ENCODE assay signal across 15 cellular contexts in the genomic region with DNA sequence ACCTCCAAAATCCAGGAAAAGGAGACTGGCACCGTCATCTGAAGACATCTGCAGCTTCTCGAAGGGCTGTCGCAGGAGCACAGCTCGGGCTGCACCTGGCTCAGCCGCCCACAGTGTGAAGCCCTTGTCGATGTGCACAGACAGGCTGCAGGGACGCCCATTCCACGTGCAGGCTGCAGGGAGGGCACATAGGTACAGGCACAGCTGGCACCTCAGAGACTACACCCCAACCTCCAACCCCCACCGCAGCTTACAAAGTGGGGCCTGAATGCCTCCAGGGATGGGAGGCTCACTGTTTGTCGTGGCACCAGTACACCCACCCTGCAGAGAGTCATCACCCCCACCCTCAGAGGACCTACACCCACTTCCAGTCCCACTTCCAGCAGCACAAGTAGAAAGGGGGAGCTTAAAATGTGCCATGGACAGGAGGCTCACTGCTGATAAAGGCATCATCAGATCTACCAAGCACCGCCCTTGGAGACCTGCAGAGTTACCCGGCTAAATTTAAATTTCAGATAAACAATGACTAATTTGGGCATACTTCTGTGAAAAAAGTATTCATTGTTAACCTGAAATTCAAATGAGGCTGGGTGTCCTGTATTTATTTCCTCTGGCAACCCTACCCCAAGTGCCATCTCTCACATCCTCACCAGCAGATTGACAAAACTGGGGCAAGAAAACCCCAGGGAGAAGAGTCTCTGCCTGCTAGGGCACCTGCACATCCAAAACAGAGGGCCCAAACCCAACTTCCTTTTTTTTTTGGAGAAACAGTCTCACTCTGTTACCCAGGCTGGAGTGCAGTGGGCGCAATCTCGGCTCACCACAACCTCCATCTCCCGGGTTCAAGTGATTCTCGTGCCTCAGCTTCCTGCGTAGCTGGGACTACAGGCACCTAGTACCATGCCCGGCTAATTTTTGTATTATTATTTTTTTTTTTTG. TPM values are rescaled to one million over a fixed set of nuclear protein-coding genes. Genes with fewer than 3 reads are reported as not detected.
DNase-seq lines count a peak whose midpoint lies in the region; ATAC-seq and TF ChIP-seq lines count a peak whose summit lies in the region.
"Had no signal": no experiment of that assay in that cellular context is flagged by ENCODE, and none has a peak within 500 bp of the region (broad histone marks: within the 10 kb centered on the region; RNA-seq: fewer than 3 reads in every experiment).

No MANE protein-coding gene starts in this region.

- peak overlapping the region; percentile 45 for H3K27ac ChIP-seq in DOHH2 (ENCODE audit: low read depth, low read length)
- H3K27ac ChIP-seq in angular gyrus (ENCODE audit: low read depth, low read length) = peak overlapping the region; percentile 79
- H3K27ac ChIP-seq in naive thymus-derived CD4-positive, alpha-beta T cell (ENCODE audit: low read depth, low read length) = no peak overlapping the region
- H3K27ac ChIP-seq: right lobe of liver had no signal

- H3K9me3 ChIP-seq in DOHH2 (ENCODE audit: control insufficient read depth, insufficient read depth, low read length) = no peaks in the 10 kb centered on the region
- H3K9me3 ChIP-seq in naive thymus-derived CD4-positive, alpha-beta T cell (ENCODE audit: control insufficient read depth in 2 of 3, low read length in 3 of 3) = no peaks in the 10 kb centered on the region
- H3K9me3 ChIP-seq: right lobe of liver, SK-N-SH had no signal

- peaks cover 3 to 11% (median 4%) of the 10 kb centered on the region in 7 donors for H3K4me1 Mint-ChIP-seq in naive thymus-derived CD4-positive, alpha-beta T cell

- H3K4me3 ChIP-seq in DOHH2 (ENCODE audit: low read length) = peak overlapping the region; percentile 40
- H3K4me3 ChIP-seq in naive thymus-derived CD4-positive, alpha-beta T cell (ENCODE audit: low read length) = no peak overlapping the region
- H3K4me3 ChIP-seq: right lobe of liver had no signal

- H3K36me3 ChIP-seq in DOHH2 (ENCODE audit: control insufficient read depth, low read length) = peaks cover 25% of the 10 kb centered on the region
- peaks cover 0 to 30% (median 0%) of the 10 kb centered on the region in 3 experiments for H3K36me3 ChIP-seq in naive thymus-derived CD4-positive, alpha-beta T cell (ENCODE audit: control insufficient read depth in 2 of 3, insufficient read depth in 3 of 3, low read length in 3 of 3)
- H3K36me3 ChIP-seq: right lobe of liver had no signal

- H3K79me2 ChIP-seq in DOHH2 (ENCODE audit: control insufficient read depth, low read length) = 0 out of 2 replicates have a peak, but pooled peaks cover 2% of the 10 kb centered on the region

- H4K20me1 ChIP-seq in DOHH2 (ENCODE audit: control insufficient read depth, insufficient read depth, low read depth, low read length) = no peaks in the 10 kb centered on the region

- CTCF ChIA-PET in naive thymus-derived CD4-positive, alpha-beta T cell (lab: Charles Lee) = no interaction called here

- H3K27me3 Mint-ChIP-seq in naive thymus-derived CD4-positive, alpha-beta T cell = no peaks in the 10 kb centered on the region
- H3K27me3 Mint-ChIP-seq: brain had no signal

- TF ChIP-seq CTCF in DOHH2 (IDR thresholded peaks at IDR 0.05; ENCODE audit: low read depth, low read length, poor library complexity, severe bottlenecking) = no peak

- peaks cover 0 to 22% (median 8%) of the 10 kb centered on the region in 5 donors for H3K36me3 Mint-ChIP-seq in naive thymus-derived CD4-positive, alpha-beta T cell

- no peak for DNase-seq in naive thymus-derived CD4-positive, alpha-beta T cell
- DNase-seq in stimulated activated CD4-positive, alpha-beta T cell treated with anti-CD3 and anti-CD28 coated beads, Interleukin-4, amount 100 ng/mL, for 1 hour = no peak
- DNase-seq in DMS53 (lab: John Stamatoyannopoulos, UW) = no peak
- DNase-seq: KBM-7, NCI-H1930, NCI-H774, right lobe of liver, SK-N-SH had no signal

- H3K9me2 ChIP-seq in DOHH2 (replicated peaks; ENCODE audit: control insufficient read depth, low read length) = no peaks in the 10 kb centered on the region
- H3K9me2 ChIP-seq: SK-N-SH had no signal

- peaks cover 24% of the 10 kb centered on the region for H3K4me1 ChIP-seq in DOHH2 (ENCODE audit: control insufficient read depth, low read length)
- H3K4me1 ChIP-seq in naive thymus-derived CD4-positive, alpha-beta T cell (ENCODE audit: control insufficient read depth in 2 of 2, insufficient read depth in 2 of 2, low read length in 2 of 2) = no peaks in the 10 kb centered on the region
- H3K4me1 ChIP-seq: right lobe of liver had no signal

- peaks cover 7% of the 10 kb centered on the region; the same call in 1 of the 2 replicates for H3F3A ChIP-seq in DOHH2 (ENCODE audit: control insufficient read depth, insufficient read depth)

- no peaks in the 10 kb centered on the region for H3K27me3 ChIP-seq in DOHH2 (ENCODE audit: control insufficient read depth, low read length)
- H3K27me3 ChIP-seq in naive thymus-derived CD4-positive, alpha-beta T cell (ENCODE audit: control insufficient read depth in 2 of 2, insufficient read depth in 2 of 2, low read length in 2 of 2) = no peaks in the 10 kb centered on the region
- H3K27me3 ChIP-seq: right lobe of liver had no signal

- POLR2A ChIA-PET in naive thymus-derived CD4-positive, alpha-beta T cell (lab: Charles Lee) = no interaction called here

- H3K27ac Mint-ChIP-seq in naive thymus-derived CD4-positive, alpha-beta T cell = no peak overlapping the region
- H3K27ac Mint-ChIP-seq: activated T-helper 1 cell treated with anti-CD3 and anti-CD28 coated beads, Interleukin-12 subunit alpha, Interleukin-12 subunit beta, Interleukin-2, Interleukin-4 antibody, amounts not matched to agents 30 ng/mL and 10 ng/mL and 1 ng/mL, durations not matched to agents 14 hours and 24 hours and 36 hours had no signal

- intact Hi-C loops in naive thymus-derived CD4-positive, alpha-beta T cell (cut with micrococcal nuclease) = no loop called here

- peak overlapping the region; percentile 61 for H3K4me2 ChIP-seq in DOHH2 (ENCODE audit: low read length)
- H3K4me2 ChIP-seq: SK-N-SH had no signal

- H3K9me3 Mint-ChIP-seq in naive thymus-derived CD4-positive, alpha-beta T cell = peaks cover 0 to 2% (median 0%) of the 10 kb centered on the region in 11 donors
- H3K9me3 Mint-ChIP-seq: activated T-helper 1 cell treated with anti-CD3 and anti-CD28 coated beads, Interleukin-12 subunit alpha, Interleukin-12 subunit beta, Interleukin-2, Interleukin-4 antibody, amounts not matched to agents 30 ng/mL and 10 ng/mL and 1 ng/mL, durations not matched to agents 14 hours and 24 hours and 36 hours; brain had no signal

- ATAC-seq in HG03196 (IDR thresholded peaks at IDR 0.05; ENCODE audit: unreplicated experiment) (peak; percentile 55), GM18858 (IDR thresholded peaks at IDR 0.05; ENCODE audit: unreplicated experiment) (no peak), GM21723 (IDR thresholded peaks at IDR 0.05; ENCODE audit: unreplicated experiment) (no peak)
- ATAC-seq in naive thymus-derived CD4-positive, alpha-beta T cell = peak; percentile 43

- H3K4me3 Mint-ChIP-seq in naive thymus-derived CD4-positive, alpha-beta T cell = no peak overlapping the region
- H3K4me3 Mint-ChIP-seq: activated T-helper 1 cell treated with anti-CD3 and anti-CD28 coated beads, Interleukin-12 subunit alpha, Interleukin-12 subunit beta, Interleukin-2, Interleukin-4 antibody, amounts not matched to agents 30 ng/mL and 10 ng/mL and 1 ng/mL, durations not matched to agents 14 hours and 24 hours and 36 hours; brain had no signal

RNA-seq across cellular contexts. Expression of a gene that starts 7.7 kb away (rescaled TPM):
- total RNA-seq in naive thymus-derived CD4-positive, alpha-beta T cell = 10 to 100 TPM; 33.6 to 51.8 (median 49.4) TPM
- polyA plus RNA-seq in naive thymus-derived CD4-positive, alpha-beta T cell = 10 to 100 TPM; 41.4 to 48.1 TPM

RNA-seq across cellular contexts. Expression of a gene that starts 34.6 kb away (rescaled TPM):
- total RNA-seq in naive thymus-derived CD4-positive, alpha-beta T cell = 1 to 10 TPM; 2.0 to 3.2 (median 2.9) TPM
- 1 to 10 TPM; 4.3 to 7.2 TPM for polyA plus RNA-seq in naive thymus-derived CD4-positive, alpha-beta T cell

Comparison
In these comparisons a context has a peak if more than half of its experiments do, and no peak if none do; other contexts are left out.
1. ATAC-seq: peak in HG03196 (single experiment) and naive thymus-derived CD4-positive, alpha-beta T cell (single experiment); none in GM18858 (single experiment) and GM21723 (single experiment).